Comparison of ENCODE assay signal across 14 cellular contexts in the genomic region with DNA sequence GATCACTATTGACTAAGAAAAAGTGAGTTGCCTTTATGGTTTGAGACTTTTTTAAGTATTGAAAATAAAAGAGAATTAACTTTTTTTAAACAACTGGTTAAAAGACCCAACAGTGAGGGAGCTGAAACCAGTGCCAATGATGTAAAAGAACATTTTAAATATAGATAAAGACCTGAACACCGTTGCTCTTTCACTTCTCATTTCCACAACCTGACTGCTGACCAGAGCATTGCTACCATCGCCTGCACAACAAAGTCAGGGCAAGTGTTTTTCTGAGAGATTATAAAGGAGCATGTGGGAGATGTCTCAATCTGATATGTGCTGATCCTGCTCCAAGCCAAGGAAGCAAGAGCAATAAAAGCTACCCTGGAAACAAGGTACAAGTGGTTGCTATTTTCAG. TPM values are rescaled to one million over a fixed set of nuclear protein-coding genes. Genes with fewer than 3 reads are reported as not detected.
DNase-seq lines count a peak whose midpoint lies in the region; ATAC-seq and TF ChIP-seq lines count a peak whose summit lies in the region.
"Had no signal": no experiment of that assay in that cellular context is flagged by ENCODE, and none has a peak within 500 bp of the region (broad histone marks: within the 10 kb centered on the region; RNA-seq: fewer than 3 reads in every experiment).

No MANE protein-coding gene starts in this region.

- ATAC-seq in GM18499 (IDR thresholded peaks at IDR 0.05; ENCODE audit: insufficient read depth, unreplicated experiment) = peak; percentile 86
- ATAC-seq in GM19468 (IDR thresholded peaks at IDR 0.05; ENCODE audit: extremely low read depth, unreplicated experiment) = peak; percentile 59
- ATAC-seq in HG03039 (IDR thresholded peaks at IDR 0.05; ENCODE audit: unreplicated experiment) = peak; percentile 84
- ATAC-seq: GM23338 had no signal

- H3K27ac Mint-ChIP-seq in activated CD4-positive, alpha-beta memory T cell treated with anti-CD3 and anti-CD28 coated beads for 36 hours = no peak overlapping the region
- H3K27ac Mint-ChIP-seq: activated CD8-positive, alpha-beta T cell treated with anti-CD3 and anti-CD28 coated beads for 36 hours; brain; CD14-positive monocyte; GM23338 had no signal

- H3K27me3 Mint-ChIP-seq in activated CD4-positive, alpha-beta memory T cell treated with anti-CD3 and anti-CD28 coated beads for 36 hours = no peaks in the 10 kb centered on the region
- H3K27me3 Mint-ChIP-seq: activated CD8-positive, alpha-beta T cell treated with anti-CD3 and anti-CD28 coated beads for 36 hours; brain had no signal

- no peaks in the 10 kb centered on the region for H3K27me3 ChIP-seq in OCI-LY3 (ENCODE audit: low read depth, low read length)
- no peaks in the 10 kb centered on the region for H3K27me3 ChIP-seq in colonic mucosa

- H3K4me3 ChIP-seq in OCI-LY3 (ENCODE audit: low read length) = no peak overlapping the region
- no peak overlapping the region for H3K4me3 ChIP-seq in colonic mucosa
- H3K4me3 ChIP-seq: GM23338, left ventricle myocardium inferior had no signal

- H3K79me2 ChIP-seq in OCI-LY3 (ENCODE audit: low read length) = no peaks in the 10 kb centered on the region

- H3K4me3 Mint-ChIP-seq in activated CD4-positive, alpha-beta memory T cell treated with anti-CD3 and anti-CD28 coated beads for 36 hours = no peak overlapping the region
- H3K4me3 Mint-ChIP-seq: activated CD8-positive, alpha-beta T cell treated with anti-CD3 and anti-CD28 coated beads for 36 hours; brain; CD14-positive monocyte; GM23338 had no signal

- CTCF ChIA-PET in activated CD4-positive, alpha-beta memory T cell treated with anti-CD3 and anti-CD28 coated beads for 36 hours (lab: Charles Lee) = no interaction called here

- H3K36me3 ChIP-seq in OCI-LY3 (replicated peaks; ENCODE audit: low read depth, low read length) = no peaks in the 10 kb centered on the region
- no peaks in the 10 kb centered on the region for H3K36me3 ChIP-seq in colonic mucosa
- H3K36me3 ChIP-seq: left ventricle myocardium inferior had no signal

- no peak for DNase-seq in activated CD4-positive, alpha-beta memory T cell treated with anti-CD3 and anti-CD28 coated beads for 36 hours
- DNase-seq in D341Med (ENCODE audit: low spot score) = no peak
- DNase-seq in colonic mucosa = no peak
- no peak for DNase-seq in pons (ENCODE audit: low spot score)
- DNase-seq: activated CD8-positive, alpha-beta T cell treated with anti-CD3 and anti-CD28 coated beads for 36 hours; left ventricle myocardium inferior; SHP77 had no signal

- POLR2A ChIA-PET in activated CD4-positive, alpha-beta memory T cell treated with anti-CD3 and anti-CD28 coated beads for 36 hours (lab: Charles Lee) = no interaction called here

- intact Hi-C loops in activated CD4-positive, alpha-beta memory T cell treated with anti-CD3 and anti-CD28 coated beads for 36 hours (cut with micrococcal nuclease) = no loop called here
- intact Hi-C loops in colonic mucosa (cut with DNase I) = no loop called here

- H3K4me2 ChIP-seq in OCI-LY3 (ENCODE audit: low read length) = peak overlapping the region; percentile 28
- H3K4me2 ChIP-seq: GM23338 had no signal

- H3K27ac ChIP-seq in OCI-LY3 (ENCODE audit: low read length) (no peak overlapping the region), colonic mucosa (no peak overlapping the region)
- H3K27ac ChIP-seq: left ventricle myocardium inferior had no signal

- H3K4me1 ChIP-seq in OCI-LY3 (ENCODE audit: low read length) = peaks cover 24% of the 10 kb centered on the region
- no peaks in the 10 kb centered on the region for H3K4me1 ChIP-seq in colonic mucosa

- H2AFZ ChIP-seq in OCI-LY3 (ENCODE audit: low read depth, low read length) = no peak overlapping the region
- H2AFZ ChIP-seq: GM23338 had no signal

- peaks cover 10% of the 10 kb centered on the region for H3K36me3 Mint-ChIP-seq in activated CD4-positive, alpha-beta memory T cell treated with anti-CD3 and anti-CD28 coated beads for 36 hours
- H3K36me3 Mint-ChIP-seq: brain had no signal

- no peaks in the 10 kb centered on the region for H4K20me1 ChIP-seq in OCI-LY3 (ENCODE audit: insufficient read depth, low read length)

- peaks cover 11% of the 10 kb centered on the region for H3K4me1 Mint-ChIP-seq in activated CD4-positive, alpha-beta memory T cell treated with anti-CD3 and anti-CD28 coated beads for 36 hours (ENCODE audit: low read depth)

- H3K9me3 Mint-ChIP-seq in activated CD4-positive, alpha-beta memory T cell treated with anti-CD3 and anti-CD28 coated beads for 36 hours = no peaks in the 10 kb centered on the region
- H3K9me3 Mint-ChIP-seq: activated CD8-positive, alpha-beta T cell treated with anti-CD3 and anti-CD28 coated beads for 36 hours; brain; GM23338 had no signal

- TF ChIP-seq CTCF in OCI-LY3 (IDR thresholded peaks at IDR 0.05; ENCODE audit: low read depth, low read length) (no peak), colonic mucosa (IDR thresholded peaks at IDR 0.05) (no peak)

- H3K9ac ChIP-seq in OCI-LY3 (ENCODE audit: low read length) (no peak overlapping the region), colonic mucosa (ENCODE audit: low read depth in 2 of 2, low read length in 2 of 2) (no peak overlapping the region)

- H3K9me3 ChIP-seq in OCI-LY3 (ENCODE audit: insufficient read depth, low read length) = no peaks in the 10 kb centered on the region
- H3K9me3 ChIP-seq in colonic mucosa = no peaks in the 10 kb centered on the region
- H3K9me3 ChIP-seq: left ventricle myocardium inferior had no signal

RNA-seq across cellular contexts. Expression of gene IMMP2L, which starts 34.7 kb away (rescaled TPM):
- 10 to 100 TPM; 14.4 to 20.5 TPM for total RNA-seq in activated CD4-positive, alpha-beta memory T cell treated with anti-CD3 and anti-CD28 coated beads for 36 hours
- 10 to 100 TPM; 13.4 to 15.4 TPM for total RNA-seq in colonic mucosa
